1 cellular context compared by ENCODE assay signal in genomic region chr5:73327908-73328455, GRCh38.
TF ChIP-seq lines count a peak whose summit lies in the region.

No MANE protein-coding gene starts in this region.

TF ChIP-seq in A549, 52 proteins besides CTCF, POLR2A, EP300 and RAD21 (continued from another document):
- no peak for TF ChIP-seq SREBF2 (IDR thresholded peaks at IDR 0.05)
- TF ChIP-seq BCL3 (IDR thresholded peaks at IDR 0.05), result no peak
- no peak for TF ChIP-seq HEYL (CRISPR knock-in tag; IDR thresholded peaks at IDR 0.05)
- TF ChIP-seq HMGXB4 (CRISPR knock-in tag; IDR thresholded peaks at IDR 0.05; ENCODE audit: borderline replicate concordance), result no peak
